ENCODE assay signal across 1 cellular context in genomic region chr18:23995180-23995579, GRCh38.
TF ChIP-seq lines count a peak whose summit lies in the region.

No MANE protein-coding gene starts in this region.

TF ChIP-seq in GM12878, 131 proteins besides CTCF, POLR2A, EP300 and RAD21 (continued from another document and continues in another):
- TF ChIP-seq, protein P1, sequence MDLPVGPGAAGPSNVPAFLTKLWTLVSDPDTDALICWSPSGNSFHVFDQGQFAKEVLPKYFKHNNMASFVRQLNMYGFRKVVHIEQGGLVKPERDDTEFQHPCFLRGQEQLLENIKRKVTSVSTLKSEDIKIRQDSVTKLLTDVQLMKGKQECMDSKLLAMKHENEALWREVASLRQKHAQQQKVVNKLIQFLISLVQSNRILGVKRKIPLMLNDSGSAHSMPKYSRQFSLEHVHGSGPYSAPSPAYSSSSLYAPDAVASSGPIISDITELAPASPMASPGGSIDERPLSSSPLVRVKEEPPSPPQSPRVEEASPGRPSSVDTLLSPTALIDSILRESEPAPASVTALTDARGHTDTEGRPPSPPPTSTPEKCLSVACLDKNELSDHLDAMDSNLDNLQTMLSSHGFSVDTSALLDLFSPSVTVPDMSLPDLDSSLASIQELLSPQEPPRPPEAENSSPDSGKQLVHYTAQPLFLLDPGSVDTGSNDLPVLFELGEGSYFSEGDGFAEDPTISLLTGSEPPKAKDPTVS (IDR thresholded peaks at IDR 0.05; ENCODE audit: low read depth, low read length) = no peak
- TF ChIP-seq SREBF2 (IDR thresholded peaks at IDR 0.05; ENCODE audit: low read length) = no peak
- TF ChIP-seq TBL1XR1 (IDR thresholded peaks at IDR 0.05; ENCODE audit: low read depth, low read length) = no peak
- TF ChIP-seq SRF (IDR thresholded peaks at IDR 0.05; ENCODE audit: low read depth in 2 of 2, low read length in 2 of 2) = no peak
- TF ChIP-seq SPI1 (IDR thresholded peaks at IDR 0.05; ENCODE audit: borderline replicate concordance, insufficient read depth, low read depth, low read length) = no peak
- no peak for TF ChIP-seq CBX3 (IDR thresholded peaks at IDR 0.05; ENCODE audit: borderline replicate concordance, low read depth)
- TF ChIP-seq STAT3 (IDR thresholded peaks at IDR 0.05; ENCODE audit: low read depth, low read length) = no peak
- no peak for TF ChIP-seq SUZ12 (IDR thresholded peaks at IDR 0.05; ENCODE audit: unreplicated experiment)
- TF ChIP-seq HDAC6 (IDR thresholded peaks at IDR 0.05; ENCODE audit: unreplicated experiment) = no peak
- no peak for TF ChIP-seq CHD4 (IDR thresholded peaks at IDR 0.05)
- TF ChIP-seq SMC3 (IDR thresholded peaks at IDR 0.05; ENCODE audit: borderline replicate concordance, low read length) = no peak
- no peak for TF ChIP-seq MEF2B (IDR thresholded peaks at IDR 0.05; ENCODE audit: partially characterized antibody, poor library complexity, severe bottlenecking)
- TF ChIP-seq PML (IDR thresholded peaks at IDR 0.05; ENCODE audit: low read length) = no peak
- peak; percentile 89 for TF ChIP-seq NFIC (IDR thresholded peaks at IDR 0.05; ENCODE audit: low read depth, low read length)
- TF ChIP-seq POU2F2 (IDR thresholded peaks at IDR 0.05; ENCODE audit: borderline replicate concordance, low read depth, low read length) = no peak
- no peak for TF ChIP-seq YY1 (IDR thresholded peaks at IDR 0.05; ENCODE audit: low read depth, low read length)
- no peak for TF ChIP-seq PAX8 (IDR thresholded peaks at IDR 0.05)
- TF ChIP-seq ZNF622 (IDR thresholded peaks at IDR 0.05) = no peak
- TF ChIP-seq NBN (IDR thresholded peaks at IDR 0.05) = no peak
- TF ChIP-seq ESRRA (IDR thresholded peaks at IDR 0.05; ENCODE audit: low read length) = no peak
- no peak for TF ChIP-seq MYC (IDR thresholded peaks at IDR 0.05; ENCODE audit: insufficient read depth, insufficient read length, insufficient replicate concordance, low read length, severe bottlenecking)
- TF ChIP-seq TARDBP (IDR thresholded peaks at IDR 0.05; ENCODE audit: borderline replicate concordance) = no peak
- TF ChIP-seq HDGF (IDR thresholded peaks at IDR 0.05) = no peak
- TF ChIP-seq ZNF384 (IDR thresholded peaks at IDR 0.05; ENCODE audit: borderline replicate concordance, low read depth, low read length) = no peak
- no peak; the same call in 1 of the 2 replicates for TF ChIP-seq ZBED1 (IDR thresholded peaks at IDR 0.05; ENCODE audit: borderline replicate concordance)
- no peak for TF ChIP-seq SMAD5 (IDR thresholded peaks at IDR 0.05; ENCODE audit: low read depth)
- no peak for TF ChIP-seq STAT1 (conservative IDR thresholded peaks at IDR 0.05)
- TF ChIP-seq HCFC1 (IDR thresholded peaks at IDR 0.05; ENCODE audit: low read length) = no peak
- TF ChIP-seq BCL3 (IDR thresholded peaks at IDR 0.05; ENCODE audit: borderline replicate concordance, insufficient read depth, low read depth, low read length, poor library complexity, severe bottlenecking) = peak; percentile 59
- TF ChIP-seq RBBP5 (conservative IDR thresholded peaks at IDR 0.05) = no peak
- no peak for TF ChIP-seq ZNF687 (IDR thresholded peaks at IDR 0.05)
- TF ChIP-seq RFX5 (IDR thresholded peaks at IDR 0.05; ENCODE audit: low read depth, low read length) = no peak
- no peak for TF ChIP-seq ZNF274 (IDR thresholded peaks at IDR 0.05; ENCODE audit: insufficient read depth, insufficient read length)
- no peak for TF ChIP-seq BCLAF1 (IDR thresholded peaks at IDR 0.05)
- TF ChIP-seq WRNIP1 (IDR thresholded peaks at IDR 0.05; ENCODE audit: borderline replicate concordance, low read depth, low read length) = no peak
- TF ChIP-seq IRF4 (IDR thresholded peaks at IDR 0.05; ENCODE audit: low read depth, low read length) = no peak
- no peak for TF ChIP-seq PRDM15 (CRISPR knock-in tag; IDR thresholded peaks at IDR 0.05)
- TF ChIP-seq NR2C1 (IDR thresholded peaks at IDR 0.05) = no peak
- no peak for TF ChIP-seq CEBPZ (IDR thresholded peaks at IDR 0.05; ENCODE audit: low read depth, low read length)
- no peak for TF ChIP-seq ZBTB4 (CRISPR knock-in tag; IDR thresholded peaks at IDR 0.05)
- TF ChIP-seq TCF3 (IDR thresholded peaks at IDR 0.05; ENCODE audit: borderline replicate concordance, insufficient read depth, low read depth, low read length) = 0 out of 2 replicates have a peak, but pooled peaks have one; percentile 20
- no peak for TF ChIP-seq ZSCAN29 (IDR thresholded peaks at IDR 0.05)
- TF ChIP-seq BRCA1 (IDR thresholded peaks at IDR 0.05; ENCODE audit: low read depth, low read length) = no peak
- no peak; the same call in 1 of the 2 replicates for TF ChIP-seq JUNB (IDR thresholded peaks at IDR 0.05)
- TF ChIP-seq MAX (IDR thresholded peaks at IDR 0.05; ENCODE audit: low read depth, low read length) = no peak
- no peak for TF ChIP-seq EGR1 (IDR thresholded peaks at IDR 0.05; ENCODE audit: borderline replicate concordance in 1 of 2, low read depth in 2 of 2, low read length in 2 of 2)
- TF ChIP-seq KLF5 (IDR thresholded peaks at IDR 0.05; ENCODE audit: partially characterized antibody) = no peak
